Comparison of ENCODE assay signal across 14 cellular contexts in the genomic region with DNA sequence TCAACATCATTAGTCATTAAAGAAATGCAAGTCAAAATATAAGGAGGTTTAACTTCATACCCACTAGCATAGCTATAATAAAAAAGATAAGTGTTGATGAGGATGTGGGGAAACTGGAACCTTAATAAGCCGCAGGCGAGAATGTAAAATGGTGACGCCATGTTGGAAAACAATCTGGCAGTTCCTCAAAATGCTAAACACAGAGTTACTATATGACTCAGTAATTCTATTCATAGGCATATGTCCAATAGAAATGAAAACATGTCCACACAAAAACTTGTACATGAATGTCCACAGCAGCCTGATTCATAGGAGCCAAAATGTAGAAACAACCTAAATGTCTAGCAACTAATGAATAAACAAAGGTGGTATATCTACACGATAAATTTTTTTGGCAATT.
"Had no signal": no experiment of that assay in that cellular context is flagged by ENCODE, and none has a peak within 500 bp of the region (broad histone marks: within the 10 kb centered on the region; RNA-seq: fewer than 3 reads in every experiment).

No MANE protein-coding gene starts in this region.

- H3K4me1 Mint-ChIP-seq: nephron progenitor cell had no signal

- H3K27me3 ChIP-seq: foreskin keratinocyte, heart left ventricle, upper lobe of left lung had no signal

- H3K9me3 ChIP-seq: heart left ventricle, upper lobe of left lung had no signal

- H3K27ac ChIP-seq: foreskin keratinocyte, upper lobe of left lung, VCaP had no signal

- ATAC-seq: activated CD8-positive, alpha-beta T cell treated with anti-CD3 and anti-CD28 coated beads, Interleukin-2, amount 10 ng/mL, durations not matched to agents 7 days and 5 days; foreskin keratinocyte; heart left ventricle had no signal

- H3K4me3 ChIP-seq: heart left ventricle, upper lobe of left lung had no signal

- DNase-seq: activated CD8-positive, alpha-beta memory T cell treated with anti-CD3 and anti-CD28 coated beads, Interleukin-2, amount 50 U/mL, for 48 hours; activated CD8-positive, alpha-beta T cell treated with anti-CD3 and anti-CD28 coated beads, Interleukin-2, amount 10 ng/mL, durations not matched to agents 7 days and 5 days; activated naive CD8-positive, alpha-beta T cell treated with anti-CD3 and anti-CD28 coated beads, Interleukin-2, amount 10 ng/mL, durations not matched to agents 7 days and 5 days; aorta; heart left ventricle; mesenchymal stem cell; nephron progenitor cell; stimulated activated CD4-positive, alpha-beta T cell treated with anti-CD3 and anti-CD28 coated beads, Interleukin-12 subunit alpha, Interleukin-12 subunit beta, amount 100 ng/mL, for 4 hours; stimulated activated CD4-positive, alpha-beta T cell treated with anti-CD3 and anti-CD28 coated beads, Interleukin-2, amount 100 ng/mL, for 48 hours; T1000; upper lobe of left lung had no signal

- H3K27me3 Mint-ChIP-seq: activated naive CD8-positive, alpha-beta T cell treated with anti-CD3 and anti-CD28 coated beads, Interleukin-2, amount 10 ng/mL, durations not matched to agents 7 days and 5 days; stimulated activated naive CD8-positive, alpha-beta T cell treated with anti-CD3 and anti-CD28 coated beads, Interleukin-15, Interleukin-2, amounts not matched to agents 100 ng/mL and 50 ng/mL, for 24 hours had no signal

- H3K4me3 Mint-ChIP-seq: activated CD8-positive, alpha-beta T cell treated with anti-CD3 and anti-CD28 coated beads, Interleukin-2, amount 10 ng/mL, durations not matched to agents 7 days and 5 days; activated naive CD8-positive, alpha-beta T cell treated with anti-CD3 and anti-CD28 coated beads, Interleukin-2, amount 10 ng/mL, durations not matched to agents 7 days and 5 days; nephron progenitor cell; stimulated activated naive CD8-positive, alpha-beta T cell treated with anti-CD3 and anti-CD28 coated beads, Interleukin-15, Interleukin-2, amounts not matched to agents 100 ng/mL and 50 ng/mL, for 24 hours had no signal

- H3K9me3 Mint-ChIP-seq: nephron progenitor cell; stimulated activated naive CD8-positive, alpha-beta T cell treated with anti-CD3 and anti-CD28 coated beads, Interleukin-15, Interleukin-2, amounts not matched to agents 100 ng/mL and 50 ng/mL, for 24 hours had no signal

- H3K4me1 ChIP-seq: foreskin keratinocyte had no signal

- H3K27ac Mint-ChIP-seq: activated CD8-positive, alpha-beta T cell treated with anti-CD3 and anti-CD28 coated beads, Interleukin-2, amount 10 ng/mL, durations not matched to agents 7 days and 5 days; activated naive CD8-positive, alpha-beta T cell treated with anti-CD3 and anti-CD28 coated beads, Interleukin-2, amount 10 ng/mL, durations not matched to agents 7 days and 5 days had no signal
